Comparison of ENCODE assay signal across 7 cellular contexts in the genomic region with DNA sequence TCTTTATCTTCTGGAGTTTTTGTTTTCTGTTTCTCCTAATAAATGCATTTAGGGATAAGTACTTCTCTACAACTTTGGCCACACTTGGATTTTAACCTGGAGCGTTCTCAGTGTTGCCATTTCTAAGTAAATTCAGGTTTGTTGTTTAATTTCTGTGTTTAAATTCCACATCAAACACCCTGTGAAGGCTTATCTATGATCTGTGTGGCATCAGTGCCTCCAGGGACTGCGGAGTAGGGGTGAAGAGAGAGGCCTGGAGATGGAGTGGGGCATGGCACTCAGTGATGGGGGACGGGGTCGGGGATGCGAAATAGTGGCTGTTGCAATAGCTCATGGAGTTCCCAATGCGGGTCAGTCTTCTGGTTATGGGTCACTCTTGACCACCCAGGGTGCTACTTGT.
"Had no signal": no experiment of that assay in that cellular context is flagged by ENCODE, and none has a peak within 500 bp of the region (broad histone marks: within the 10 kb centered on the region; RNA-seq: fewer than 3 reads in every experiment).

No MANE protein-coding gene starts in this region.

- H3K9ac ChIP-seq: GM23248 had no signal

- DNase-seq: GM23248, GOT3, H9, HCEC 1CT, KBM-7 had no signal

- H2AFZ ChIP-seq: GM23248 had no signal

- H3K4me3 ChIP-seq: GM23248 had no signal

- H3K27ac ChIP-seq: GM23248, HL-60 had no signal

- ATAC-seq: HepG2 had no signal
